In the genomic region with DNA sequence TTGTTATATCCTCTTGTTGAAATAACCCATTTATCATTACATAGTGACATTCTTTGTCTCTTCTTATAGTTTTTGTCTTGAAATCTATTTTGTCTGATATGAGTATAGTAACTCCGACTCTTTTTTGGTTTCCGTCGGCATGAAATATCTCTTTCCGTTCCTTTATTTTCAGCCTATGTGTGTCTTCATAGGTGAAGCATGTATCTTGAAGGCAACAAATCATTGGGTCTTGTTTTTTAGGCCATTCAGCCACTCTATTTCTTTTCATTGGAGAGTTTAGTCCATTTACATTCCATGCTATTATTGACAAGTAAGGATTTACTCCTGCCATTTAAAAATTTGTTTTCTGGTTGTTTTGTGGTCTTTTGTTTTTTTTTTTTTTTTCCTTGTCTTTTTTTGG, we compare ENCODE assay signal across 8 cellular contexts.
"Had no signal": no experiment of that assay in that cellular context is flagged by ENCODE, and none has a peak within 500 bp of the region (broad histone marks: within the 10 kb centered on the region; RNA-seq: fewer than 3 reads in every experiment).

No MANE protein-coding gene starts in this region.

- ATAC-seq: GM12878 had no signal

- DNase-seq: GDM1, GF-D8 had no signal

- FAIRE-seq: G401.6, GM12878, GM12891, GM12892, GM18507, GM19239 had no signal

- H3K4me3 ChIP-seq: GM12878 had no signal
